14 cellular contexts compared by ENCODE assay signal in the genomic region with DNA sequence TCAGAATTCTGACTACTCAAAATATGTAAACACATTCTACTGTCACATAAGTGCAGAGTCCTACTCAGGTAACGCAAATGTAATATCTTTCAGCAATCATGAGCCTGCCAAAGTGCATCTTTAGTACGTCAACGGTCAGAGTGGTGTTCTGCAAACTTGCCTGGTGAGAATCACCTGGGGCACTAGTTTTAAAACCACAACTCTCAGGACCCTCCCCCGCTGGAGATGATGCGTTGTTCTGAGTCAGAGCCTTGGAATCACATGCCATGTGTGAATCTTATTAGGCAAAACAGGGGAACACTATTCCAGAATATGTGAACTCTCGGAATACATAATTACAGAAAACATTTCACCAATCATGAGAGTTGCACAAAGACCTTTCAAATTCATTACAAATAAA.
DNase-seq lines count a peak whose midpoint lies in the region; ATAC-seq, FAIRE-seq and TF ChIP-seq lines count a peak whose summit lies in the region.
"Had no signal": no experiment of that assay in that cellular context is flagged by ENCODE, and none has a peak within 500 bp of the region (broad histone marks: within the 10 kb centered on the region; RNA-seq: fewer than 3 reads in every experiment).

No MANE protein-coding gene starts in this region.

- dilution Hi-C loops in keratinocyte (cut with MboI; ENCODE audit: extremely low pct_ligation_motif_present, low sequenced_read_pairs) = no loop called here

- TF ChIP-seq CTCF in cardiac fibroblast (IDR thresholded peaks at IDR 0.05; ENCODE audit: low read depth, low read length) = no peak
- TF ChIP-seq CTCF in keratinocyte (optimal IDR thresholded peaks at IDR 0.05 in 1 of 3, IDR thresholded peaks at IDR 0.05 in 1 of 3, conservative IDR thresholded peaks at IDR 0.05 in 1 of 3; ENCODE audit: extremely low read depth in 1 of 3, insufficient read depth in 2 of 3, low read length in 3 of 3) = no peak

- no peak overlapping the region for H3K27ac ChIP-seq in keratinocyte (ENCODE audit: control insufficient read depth, insufficient read depth, low read length)
- H3K27ac ChIP-seq: right lobe of liver, stomach had no signal

- H3K36me3 ChIP-seq in keratinocyte (ENCODE audit: control insufficient read depth in 2 of 2, extremely low read depth in 1 of 2, insufficient read depth in 2 of 2, low read length in 2 of 2) = no peaks in the 10 kb centered on the region
- H3K36me3 ChIP-seq: right lobe of liver, stomach had no signal

- no peaks in the 10 kb centered on the region for H4K20me1 ChIP-seq in keratinocyte (ENCODE audit: control insufficient read depth, extremely low read depth, insufficient read depth, low read length)

- no peaks in the 10 kb centered on the region for H3K9me1 ChIP-seq in keratinocyte (ENCODE audit: control insufficient read depth, extremely low read depth, insufficient read depth, low read length)

- H3K4me1 ChIP-seq in keratinocyte (ENCODE audit: control insufficient read depth, extremely low read depth, insufficient read depth, low read length) = peaks cover 10% of the 10 kb centered on the region
- H3K4me1 ChIP-seq: right lobe of liver had no signal

- peak overlapping the region; percentile 43 for H3K4me2 ChIP-seq in keratinocyte (ENCODE audit: control insufficient read depth, extremely low read depth, insufficient read depth, low read depth, low read length)

- H3K9me3 ChIP-seq in keratinocyte (ENCODE audit: control insufficient read depth, low read depth, low read length) = no peaks in the 10 kb centered on the region
- H3K9me3 ChIP-seq: right lobe of liver, stomach had no signal

- intact Hi-C loops in Right ventricle myocardium superior (cut with DNase I) = no loop called here

- no peak for ATAC-seq in HG02981 (IDR thresholded peaks at IDR 0.05; ENCODE audit: unreplicated experiment)
- ATAC-seq in HG03045 (IDR thresholded peaks at IDR 0.05; ENCODE audit: unreplicated experiment) = no peak
- no peak for ATAC-seq in Right ventricle myocardium superior (ENCODE audit: poor library complexity)
- ATAC-seq: activated CD8-positive, alpha-beta T cell treated with anti-CD3 and anti-CD28 coated beads for 36 hours; right lobe of liver had no signal

- no peak overlapping the region for H3K9ac ChIP-seq in keratinocyte (ENCODE audit: control insufficient read depth, extremely low read depth, insufficient read depth, low read length)

- no peak overlapping the region for H2AFZ ChIP-seq in keratinocyte (ENCODE audit: control insufficient read depth, low read length)

- peak; percentile 96 for FAIRE-seq in keratinocyte (lab: Jason Lieb, UNC)
- FAIRE-seq: kidney had no signal

- no peak overlapping the region for H3K4me3 ChIP-seq in cardiac fibroblast (replicated peaks in 1 of 2; ENCODE audit: low read depth in 2 of 2, low read length in 2 of 2)
- H3K4me3 ChIP-seq in keratinocyte (ENCODE audit: control insufficient read depth in 2 of 3, extremely low read depth in 1 of 3, insufficient read depth in 2 of 3, low read depth in 1 of 3, low read length in 3 of 3) = no peak overlapping the region
- H3K4me3 ChIP-seq: right lobe of liver, stomach had no signal

- H3K79me2 ChIP-seq in keratinocyte (ENCODE audit: control insufficient read depth, insufficient read depth, low read length) = no peaks in the 10 kb centered on the region

- DNase-seq in EL (peak; percentile 13), NCI-H226 (peak; percentile 85), cardiac fibroblast (ENCODE audit: low read depth in 2 of 2) (peak; percentile 5 to 36), keratinocyte (ENCODE audit: low read depth, low spot score) (peak; percentile 32), DMS153 treated with DMSO at 0.1 percent for 48 hours (lab: John Stamatoyannopoulos, UW; ENCODE audit: unreplicated experiment) (no peak), Right ventricle myocardium superior (no peak)
- DNase-seq: activated CD8-positive, alpha-beta T cell treated with anti-CD3 and anti-CD28 coated beads for 36 hours; cerebellar nuclear complex; kidney; NCI-H1105; right lobe of liver; stomach had no signal

- no peaks in the 10 kb centered on the region for H3K27me3 ChIP-seq in keratinocyte (ENCODE audit: control insufficient read depth, extremely low read depth, insufficient read depth, low read length)
- H3K27me3 ChIP-seq: right lobe of liver, stomach had no signal

Comparison
In these comparisons a context has a peak if more than half of its experiments do, and no peak if none do; other contexts are left out.
1. DNase-seq: peak in EL (single experiment), NCI-H226 (single experiment), cardiac fibroblast (2 of 2) and keratinocyte (single experiment); none in DMS153 treated with DMSO at 0.1 percent for 48 hours (single experiment) and Right ventricle myocardium superior (single experiment).